ENCODE assay signal across 9 cellular contexts in genomic region chr1:43348809-43349593, GRCh38. TPM values are rescaled to one million over a fixed set of nuclear protein-coding genes. Genes with fewer than 3 reads are reported as not detected.
A peak's percentile ranks its signal among the peaks of the same experiment; 100 is the strongest.
DNase-seq lines count a peak whose midpoint lies in the region; ATAC-seq, FAIRE-seq and TF ChIP-seq lines count a peak whose summit lies in the region.
"Had no signal": no experiment of that assay in that cellular context is flagged by ENCODE, and none has a peak within 500 bp of the region (broad histone marks: within the 10 kb centered on the region; RNA-seq: fewer than 3 reads in every experiment).

No MANE protein-coding gene starts in this region.

- ATAC-seq in pancreas (peak; percentile 93 to 97 (median 94)), GM21529 (IDR thresholded peaks at IDR 0.05; ENCODE audit: unreplicated experiment) (no peak)

- no peak for FAIRE-seq in pancreas (lab: Jason Lieb, UNC)
- FAIRE-seq in GM19239 (lab: Jason Lieb, UNC), result no peak

- no peak for TF ChIP-seq CTCF in RWPE1 (conservative IDR thresholded peaks at IDR 0.05; ENCODE audit: low read depth)
- no peak for TF ChIP-seq CTCF in left ventricle myocardium inferior (IDR thresholded peaks at IDR 0.05; ENCODE audit: borderline replicate concordance)
- no peak for TF ChIP-seq CTCF in pancreas (IDR thresholded peaks at IDR 0.05)

- intact Hi-C loops in left ventricle myocardium inferior (cut with micrococcal nuclease) (no loop called here), pancreas (cut with DNase I) (no loop called here)

- H3K4me3 ChIP-seq in left ventricle myocardium inferior, result peak overlapping the region; percentile 74
- H3K4me3 ChIP-seq in pancreas, result peak overlapping the region; percentile 39 to 60 (median 53)

- H3K27ac ChIP-seq in RWPE1 (peak overlapping the region; percentile 93), left ventricle myocardium inferior (replicated peaks) (peak overlapping the region; percentile 99), pancreas (peak overlapping the region; percentile 99 to 100 (median 100))

- POLR2A ChIA-PET in RWPE1 (lab: Yijun Ruan, JAX; ENCODE audit: low non-redundant PET), result no interaction called here

- H3K9me3 ChIP-seq in left ventricle myocardium inferior (replicated peaks) (no peaks in the 10 kb centered on the region), pancreas (no peaks in the 10 kb centered on the region)

- H3K36me3 ChIP-seq in left ventricle myocardium inferior (no peaks in the 10 kb centered on the region), pancreas (no peaks in the 10 kb centered on the region)

- peak; percentile 75 for DNase-seq in ELR (ENCODE audit: low read depth)
- peak; percentile 85 for DNase-seq in RWPE1 (ENCODE audit: low spot score)
- DNase-seq in amygdala (lab: John Stamatoyannopoulos, UW), result peak in 39 of 56 donors; percentile 16 to 83 (median 48)
- peak; percentile 85 for DNase-seq in left ventricle myocardium inferior
- DNase-seq in pancreas, result peak; percentile 93 to 98 (median 96)
- no peak for DNase-seq in GM19239 (ENCODE audit: insufficient read length, low spot score)

- CTCF ChIA-PET in RWPE1 (lab: Yijun Ruan, JAX), result interaction anchor here (0.7 to 0.9 kb wide), 3 partner anchors 63 to 122 kb away, joined by 3 to 5 read pairs (median 4); partner anchors contain the start of gene C1orf210

- TF ChIP-seq RAD21 in Ishikawa (IDR thresholded peaks at IDR 0.05; ENCODE audit: low read depth), result no peak

- H3K4me1 ChIP-seq in left ventricle myocardium inferior (peaks cover 59% of the 10 kb centered on the region), pancreas (peaks cover 0 to 10% (median 0%) of the 10 kb centered on the region in 3 donors)

- H3K27me3 ChIP-seq in left ventricle myocardium inferior (ENCODE audit: low read depth) (no peaks in the 10 kb centered on the region), pancreas (no peaks in the 10 kb centered on the region)

- whole genome bisulfite sequencing in pancreas, 2 donors, result 4 to 8% methylated on average over 50 to 72 of the region's 72 CpGs

- TF ChIP-seq EP300 in Ishikawa (IDR thresholded peaks at IDR 0.05; ENCODE audit: borderline replicate concordance), result no peak

TF ChIP-seq in Ishikawa, 13 proteins besides CTCF, POLR2A, EP300 and RAD21:
- TF ChIP-seq ZBTB7A (IDR thresholded peaks at IDR 0.05; ENCODE audit: low read depth) (no peak), NFIC (IDR thresholded peaks at IDR 0.05) (no peak), FOXM1 (IDR thresholded peaks at IDR 0.05; ENCODE audit: borderline replicate concordance, low read depth) (no peak), TAF1 (IDR thresholded peaks at IDR 0.05; ENCODE audit: low read depth) (peak; percentile 49), EGR1 (IDR thresholded peaks at IDR 0.05) (peak; percentile 76), USF1 (IDR thresholded peaks at IDR 0.05) (peak; percentile 17; the same call in 1 of the 2 replicates), MAX (IDR thresholded peaks at IDR 0.05) (peak; percentile 87), TCF12 (IDR thresholded peaks at IDR 0.05; ENCODE audit: low read depth) (no peak), YY1 (IDR thresholded peaks at IDR 0.05; ENCODE audit: low read depth) (peak; percentile 39), CEBPB (IDR thresholded peaks at IDR 0.05) (no peak), REST (IDR thresholded peaks at IDR 0.05; ENCODE audit: low read depth) (no peak), TEAD4 (IDR thresholded peaks at IDR 0.05) (0 out of 2 replicates have a peak, but pooled peaks have one; percentile 21), CREB1 (IDR thresholded peaks at IDR 0.05; ENCODE audit: low read depth) (peak; percentile 60)
TF ChIP-seq in Ishikawa: peak in this region for 7.

RNA-seq across cellular contexts. Expression of gene CDC20, which starts 9.8 kb away (rescaled TPM):
- 0.99 TPM for total RNA-seq in left ventricle myocardium inferior
- total RNA-seq in pancreas, result 1 to 10 TPM in 3 of 6 donors, under 1 TPM in 3; 0.12 to 1.8 (median 0.80) TPM
- polyA plus RNA-seq in pancreas, result under 1 TPM; 0.23 to 0.61 TPM

RNA-seq across cellular contexts. Expression of gene MPL, which starts 11.4 kb away (rescaled TPM):
- 0.82 TPM for total RNA-seq in left ventricle myocardium inferior
- under 1 TPM in 4 of 6 donors, not detected in 2; 0.12 to 0.43 (median 0.19) TPM for total RNA-seq in pancreas
- under 1 TPM; 0.08 to 0.09 TPM for polyA plus RNA-seq in pancreas
- total RNA-seq: activated CD8-positive, alpha-beta memory T cell treated with anti-CD3 and anti-CD28 coated beads for 36 hours had no signal

RNA-seq across cellular contexts. Expression of gene ELOVL1, which starts 18.8 kb away (rescaled TPM):
- 26.7 TPM for total RNA-seq in left ventricle myocardium inferior
- 10 to 100 TPM; 22.8 to 44.9 (median 29.5) TPM for total RNA-seq in pancreas
- polyA plus RNA-seq in pancreas, result 10 to 100 TPM; 32.2 to 43.5 TPM

RNA-seq across cellular contexts. Expression of gene MED8, which starts 40.6 kb away (rescaled TPM):
- total RNA-seq in left ventricle myocardium inferior (15.7 TPM), pancreas (10 to 100 TPM; 13.5 to 22.6 (median 16.6) TPM)
- 10 to 100 TPM; 15.3 to 24.8 TPM for polyA plus RNA-seq in pancreas

RNA-seq across cellular contexts. Expression of gene SZT2, which starts 40.7 kb away (rescaled TPM):
- total RNA-seq in left ventricle myocardium inferior (24.8 TPM), pancreas (10 to 100 TPM; 18.5 to 30.8 (median 23.4) TPM)
- polyA plus RNA-seq in pancreas, result 10 to 100 TPM; 23.4 to 54.9 TPM
